Comparison of ENCODE assay signal across 8 cellular contexts in genomic region chr14:73786632-73786941, GRCh38.
DNase-seq lines count a peak whose midpoint lies in the region; ATAC-seq, FAIRE-seq and TF ChIP-seq lines count a peak whose summit lies in the region.

No MANE protein-coding gene starts in this region.

- DNase-seq in activated naive CD4-positive, alpha-beta T cell treated with anti-CD3 and anti-CD28 coated beads for 36 hours, result no peak
- no peak for DNase-seq in activated naive CD4-positive, alpha-beta T cell (lab: John Stamatoyannopoulos, UW)
- DNase-seq in KBM-7 (peak; percentile 34), astrocyte of the spinal cord (ENCODE audit: low read depth, low spot score) (peak; percentile 32), kidney (peak; percentile 85), pons (ENCODE audit: low spot score) (no peak), OCI-M2 (lab: John Stamatoyannopoulos, UW; ENCODE audit: unreplicated experiment) (no peak)
- peak; percentile 49 for DNase-seq in stimulated activated naive CD8-positive, alpha-beta T cell treated with anti-CD3 and anti-CD28 coated beads, Interleukin-15, Interleukin-2, amounts not matched to agents 100 U/mL and 50 U/mL, for 24 hours

- no peaks in the 10 kb centered on the region for H3K9me3 ChIP-seq in kidney (ENCODE audit: control insufficient read depth in 1 of 2, low read length in 2 of 2)

- no peaks in the 10 kb centered on the region for H3K9me3 Mint-ChIP-seq in activated naive CD4-positive, alpha-beta T cell treated with anti-CD3 and anti-CD28 coated beads for 36 hours

- peak overlapping the region; percentile 88 for H3K9ac ChIP-seq in kidney (ENCODE audit: low read length in 2 of 2)

- intact Hi-C loops in activated naive CD4-positive, alpha-beta T cell treated with anti-CD3 and anti-CD28 coated beads for 36 hours (cut with micrococcal nuclease), result loop anchor here (1.0 to 5.0 kb wide), 7 partner anchors 15 to 728 kb away; partner anchors contain the start of genes PNMA1, PTGR2, RBM25 and ZNF410
- intact Hi-C loops in kidney (cut with DNase I), result no loop called here

- H3K4me3 Mint-ChIP-seq in activated naive CD4-positive, alpha-beta T cell treated with anti-CD3 and anti-CD28 coated beads for 36 hours, result peak overlapping the region; percentile 90

- CTCF ChIA-PET in activated naive CD4-positive, alpha-beta T cell treated with anti-CD3 and anti-CD28 coated beads for 36 hours (lab: Charles Lee), result interaction anchor here (0.8 to 2.9 kb wide), 8 partner anchors 10 to 59 kb away, joined by 3 to 27 read pairs (median 6); a partner anchor contains a TSS

- ATAC-seq in stimulated activated naive CD8-positive, alpha-beta T cell treated with anti-CD3 and anti-CD28 coated beads, Interleukin-15, Interleukin-2, amounts not matched to agents 100 U/mL and 50 U/mL, for 24 hours, result peak; percentile 6

- in situ Hi-C loops in KBM-7 (cut with MboI; ENCODE audit: low pct_unique_long_range_greater_than_20kb, low sequenced_read_pairs), result no loop called here
- in situ Hi-C loops in astrocyte of the spinal cord (cut with HindIII; ENCODE audit: low sequenced_read_pairs), result no loop called here

- H3K27ac Mint-ChIP-seq in activated naive CD4-positive, alpha-beta T cell treated with anti-CD3 and anti-CD28 coated beads for 36 hours, result peak overlapping the region; percentile 91

- H3K27me3 Mint-ChIP-seq in activated naive CD4-positive, alpha-beta T cell treated with anti-CD3 and anti-CD28 coated beads for 36 hours (ENCODE audit: low read depth), result no peaks in the 10 kb centered on the region

- no peaks in the 10 kb centered on the region for H3K36me3 Mint-ChIP-seq in activated naive CD4-positive, alpha-beta T cell treated with anti-CD3 and anti-CD28 coated beads for 36 hours (ENCODE audit: low read depth)

- TF ChIP-seq CTCF in astrocyte of the spinal cord (IDR thresholded peaks at IDR 0.05; ENCODE audit: low read depth, low read length) (no peak), kidney (IDR thresholded peaks at IDR 0.05; ENCODE audit: borderline replicate concordance, extremely low read depth, insufficient read depth) (no peak)

- peak overlapping the region; percentile 94 to 98 for H3K27ac ChIP-seq in kidney (ENCODE audit: low read depth in 2 of 2, low read length in 2 of 2)

- no peak for FAIRE-seq in kidney (lab: Jason Lieb, UNC)

- H3K4me1 ChIP-seq in kidney (ENCODE audit: control insufficient read depth in 1 of 2, insufficient read depth in 1 of 2, low read depth in 1 of 2, low read length in 2 of 2), result peaks cover 32 to 41% of the 10 kb centered on the region in 2 donors

- peaks cover 56% of the 10 kb centered on the region for H3K4me1 Mint-ChIP-seq in activated naive CD4-positive, alpha-beta T cell treated with anti-CD3 and anti-CD28 coated beads for 36 hours (ENCODE audit: low read depth)

- H3K4me3 ChIP-seq in astrocyte of the spinal cord (ENCODE audit: low read depth, low read length) (peak overlapping the region; percentile 63), kidney (ENCODE audit: low read length in 2 of 2) (peak overlapping the region; percentile 75 to 82)

- no peaks in the 10 kb centered on the region for H3K36me3 ChIP-seq in kidney (ENCODE audit: control insufficient read depth in 1 of 2, insufficient read depth in 2 of 2, low read length in 2 of 2)

Comparison
In these comparisons a context has a peak if more than half of its experiments do, and no peak if none do; other contexts are left out.
1. DNase-seq: peak in KBM-7 (single experiment), astrocyte of the spinal cord (single experiment), kidney (single experiment) and stimulated activated naive CD8-positive, alpha-beta T cell treated with anti-CD3 and anti-CD28 coated beads, Interleukin-15, Interleukin-2, amounts not matched to agents 100 U/mL and 50 U/mL, for 24 hours (single experiment); none in activated naive CD4-positive, alpha-beta T cell treated with anti-CD3 and anti-CD28 coated beads for 36 hours (single experiment), activated naive CD4-positive, alpha-beta T cell (0 of 4), pons (single experiment) and OCI-M2 (single experiment).